In the genomic region with DNA sequence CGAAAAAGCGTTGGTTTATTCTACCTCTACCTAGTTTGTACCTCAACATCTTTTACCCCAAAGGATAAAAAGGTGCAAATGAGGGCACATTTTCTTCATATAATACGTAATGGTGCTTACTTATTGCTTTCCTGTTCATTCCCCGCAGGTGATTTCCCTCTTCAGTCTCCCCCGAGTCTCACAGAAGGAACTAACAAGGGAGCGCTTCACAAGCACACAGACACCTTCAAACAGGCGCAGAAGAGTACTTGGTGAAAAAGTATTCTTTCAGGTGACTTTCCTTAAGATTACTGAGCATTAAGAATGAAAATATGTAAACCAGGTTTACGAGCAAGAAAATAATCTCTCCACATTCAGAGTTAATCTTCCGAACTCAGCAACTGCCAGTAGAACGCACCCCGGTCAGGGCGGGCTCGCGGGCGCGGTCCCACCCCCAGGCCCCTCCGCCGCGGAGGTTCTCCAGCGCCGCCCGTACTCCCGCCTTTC, we compare ENCODE assay signal across 8 cellular contexts. TPM values are rescaled to one million over a fixed set of nuclear protein-coding genes. Genes with fewer than 3 reads are reported as not detected.
A peak's percentile ranks its signal among the peaks of the same experiment; 100 is the strongest.
DNase-seq lines count a peak whose midpoint lies in the region; TF ChIP-seq lines count a peak whose summit lies in the region.

No MANE protein-coding gene starts in this region.

- H3K36me3 ChIP-seq in breast epithelium (no peaks in the 10 kb centered on the region), mesenchymal stem cell (ENCODE audit: control insufficient read depth in 1 of 2, insufficient read depth in 2 of 2, low read depth in 1 of 2, low read length in 2 of 2) (no peaks in the 10 kb centered on the region)

- H2BK5ac ChIP-seq in mesenchymal stem cell (ENCODE audit: low read depth, low read length, poor library complexity, severe bottlenecking) = no peak overlapping the region

- peaks cover 55% of the 10 kb centered on the region for H3K4me1 Mint-ChIP-seq in activated CD4-positive, alpha-beta T cell treated with anti-CD3 and anti-CD28 coated beads, Interleukin-2, amount 10 ng/mL, durations not matched to agents 24 days and 14 days

- no peak overlapping the region for H4K8ac ChIP-seq in mesenchymal stem cell (ENCODE audit: low read length)

- TF ChIP-seq CTCF in NB4 (IDR thresholded peaks at IDR 0.05; ENCODE audit: low read depth, low read length) (no peak), breast epithelium (IDR thresholded peaks at IDR 0.05) (no peak)

- H3K79me1 ChIP-seq in mesenchymal stem cell (replicated peaks; ENCODE audit: low read length, poor library complexity, severe bottlenecking) = peaks cover 14% of the 10 kb centered on the region

- H3K4me3 Mint-ChIP-seq in activated CD4-positive, alpha-beta T cell treated with anti-CD3 and anti-CD28 coated beads, Interleukin-2, amount 10 ng/mL, durations not matched to agents 24 days and 14 days = peak overlapping the region; percentile 93

- peak overlapping the region; percentile 80 for H2BK15ac ChIP-seq in mesenchymal stem cell (ENCODE audit: low read depth, poor library complexity, severe bottlenecking)

- peak overlapping the region; percentile 98 for H3K27ac Mint-ChIP-seq in activated CD4-positive, alpha-beta T cell treated with anti-CD3 and anti-CD28 coated beads, Interleukin-2, amount 10 ng/mL, durations not matched to agents 24 days and 14 days

- no peaks in the 10 kb centered on the region for H3K4me1 ChIP-seq in breast epithelium
- H3K4me1 ChIP-seq in mesenchymal stem cell (ENCODE audit: control insufficient read depth, insufficient read depth, low read depth, low read length) = peaks cover 7% of the 10 kb centered on the region

- intact Hi-C loops in activated CD4-positive, alpha-beta T cell treated with anti-CD3 and anti-CD28 coated beads, Interleukin-2, amount 10 ng/mL, durations not matched to agents 24 days and 14 days (cut with micrococcal nuclease) = loop anchor here (1.0 to 10.0 kb wide), 9 partner anchors 16 to 1624 kb away; partner anchors contain the start of genes CENPL, DARS2, PRDX6 and RC3H1
- intact Hi-C loops in breast epithelium (cut with DNase I; ENCODE audit: low total_unique reads) = loop anchor here (5.0 kb wide), 1 partner anchor 457 kb away; no protein-coding TSS in a partner anchor

- H2BK120ac ChIP-seq in mesenchymal stem cell (ENCODE audit: low read depth, low read length) = no peak overlapping the region

- H3K9me3 Mint-ChIP-seq in activated CD4-positive, alpha-beta T cell treated with anti-CD3 and anti-CD28 coated beads, Interleukin-2, amount 10 ng/mL, durations not matched to agents 24 days and 14 days = no peaks in the 10 kb centered on the region

- H4K91ac ChIP-seq in mesenchymal stem cell (ENCODE audit: low read length) = no peak overlapping the region

- 3% methylated on average over 18 of the region's 23 CpGs for WGBS in mesenchymal stem cell

- H3K18ac ChIP-seq in mesenchymal stem cell (ENCODE audit: low read depth in 1 of 2, low read length in 2 of 2) = peak overlapping the region in 1 of 2 experiments; percentile 40

- H3K4ac ChIP-seq in mesenchymal stem cell (ENCODE audit: low read depth in 1 of 2, low read length in 2 of 2) = no peak overlapping the region

- H3K4me3 ChIP-seq in NB4 (ENCODE audit: low read depth, low read length) = peak overlapping the region; percentile 90
- peak overlapping the region; percentile 75 to 90 (median 84) for H3K4me3 ChIP-seq in breast epithelium
- H3K4me3 ChIP-seq in mesenchymal stem cell (ENCODE audit: insufficient read depth in 1 of 2, low read depth in 1 of 2, low read length in 2 of 2) = peak overlapping the region; percentile 98

- H3K27me3 ChIP-seq in breast epithelium (no peaks in the 10 kb centered on the region), mesenchymal stem cell (ENCODE audit: control insufficient read depth in 1 of 2, insufficient read depth in 1 of 2, low read length in 2 of 2) (no peaks in the 10 kb centered on the region)

- TF ChIP-seq POLR2A in NB4 (IDR thresholded peaks at IDR 0.05; ENCODE audit: extremely low read depth, insufficient read length) = no peak
- TF ChIP-seq POLR2A in breast epithelium (IDR thresholded peaks at IDR 0.05) = no peak

- H3K14ac ChIP-seq in mesenchymal stem cell (ENCODE audit: low read length in 2 of 2) = no peak overlapping the region

- H3K4me2 ChIP-seq in mesenchymal stem cell (ENCODE audit: low read length, poor library complexity, severe bottlenecking) = peak overlapping the region; percentile 87

- no peak for DNase-seq in activated CD4-positive, alpha-beta T cell treated with anti-CD3 and anti-CD28 coated beads, Interleukin-2, amount 10 ng/mL, durations not matched to agents 24 days and 14 days
- DNase-seq in activated CD4-positive, alpha-beta T cell treated with anti-CD3 and anti-CD28 coated beads for 48 hours = no peak
- DNase-seq in NB4 (ENCODE audit: low read depth) (no peak), breast epithelium (ENCODE audit: low spot score in 2 of 2) (no peak), mesenchymal stem cell (no peak), DMS79 treated with DMSO at 0.1 percent for 48 hours (lab: John Stamatoyannopoulos, UW) (no peak), AG08395 (ENCODE audit: low spot score) (no peak)
- no peak for DNase-seq in activated CD8-positive, alpha-beta memory T cell treated with anti-CD3 and anti-CD28 coated beads for 24 hours

- no peak overlapping the region for H2AK5ac ChIP-seq in mesenchymal stem cell (ENCODE audit: low read length, severe bottlenecking)

- no peaks in the 10 kb centered on the region for H3K27me3 Mint-ChIP-seq in activated CD4-positive, alpha-beta T cell treated with anti-CD3 and anti-CD28 coated beads, Interleukin-2, amount 10 ng/mL, durations not matched to agents 24 days and 14 days

- peaks cover 3% of the 10 kb centered on the region for H3K36me3 Mint-ChIP-seq in activated CD4-positive, alpha-beta T cell treated with anti-CD3 and anti-CD28 coated beads, Interleukin-2, amount 10 ng/mL, durations not matched to agents 24 days and 14 days (ENCODE audit: low read depth)

- H3K23ac ChIP-seq in mesenchymal stem cell (ENCODE audit: low read length in 2 of 2) = no peak overlapping the region

- no peaks in the 10 kb centered on the region for H3K9me3 ChIP-seq in breast epithelium
- H3K9me3 ChIP-seq in mesenchymal stem cell (ENCODE audit: control insufficient read depth, low read length) = no peaks in the 10 kb centered on the region

- H2BK12ac ChIP-seq in mesenchymal stem cell (ENCODE audit: low read length in 2 of 2) = no peak overlapping the region

- peak overlapping the region; percentile 69 for H2AFZ ChIP-seq in mesenchymal stem cell (ENCODE audit: low read depth, low read length)

- H3K27ac ChIP-seq in breast epithelium = peak overlapping the region; percentile 89 to 94
- peak overlapping the region; percentile 52 for H3K27ac ChIP-seq in mesenchymal stem cell (ENCODE audit: low read length, poor library complexity, severe bottlenecking)

- H3K9ac ChIP-seq in mesenchymal stem cell (ENCODE audit: low read length) = peak overlapping the region; percentile 83

RNA-seq across cellular contexts. Expression of gene RABGAP1L, which starts 0.5 kb away (rescaled TPM):
- total RNA-seq in activated CD4-positive, alpha-beta T cell treated with anti-CD3 and anti-CD28 coated beads, Interleukin-2, amount 10 ng/mL, durations not matched to agents 24 days and 14 days = 36.9 and 37.2 TPM in 2 replicates
- total RNA-seq in breast epithelium = 10 to 100 TPM; 41.3 to 83.7 (median 49.5) TPM
- 14.2 TPM for polyA plus RNA-seq in mesenchymal stem cell (2013, experiment 1 of 2)
- polyA plus RNA-seq in mesenchymal stem cell (2013, experiment 2 of 2) = 15.5 TPM
